In the genomic region with DNA sequence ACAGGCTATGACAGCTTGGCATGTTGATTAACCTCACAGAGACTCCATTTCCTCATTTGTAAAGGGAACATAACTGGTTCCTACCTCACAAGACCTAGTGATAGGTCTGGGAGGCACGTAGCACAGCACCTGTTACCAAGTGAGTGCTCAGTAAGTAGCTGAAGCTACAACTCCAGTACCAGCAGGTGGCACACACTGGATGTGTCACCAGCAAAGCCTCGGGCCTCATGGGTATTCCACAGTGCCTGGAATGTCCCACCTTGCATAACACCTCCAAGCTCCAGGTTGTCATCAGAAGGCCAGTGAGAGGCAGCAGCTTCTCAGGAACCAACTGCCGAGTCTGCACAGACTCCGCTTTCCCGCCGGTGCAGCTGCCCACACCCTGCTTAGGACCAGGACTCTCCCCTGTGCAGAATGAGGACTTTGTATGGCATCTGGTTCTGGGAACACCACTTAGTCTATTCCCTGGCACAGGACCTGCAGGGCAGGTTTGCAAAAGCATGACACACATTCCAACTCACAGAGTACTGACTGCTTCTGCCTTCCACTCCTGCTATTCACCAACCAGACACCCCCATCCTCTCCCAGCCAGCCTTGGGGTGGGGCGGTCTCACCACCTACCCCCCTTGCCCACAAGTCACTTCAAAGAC, we compare ENCODE assay signal across 8 cellular contexts. TPM values are rescaled to one million over a fixed set of nuclear protein-coding genes. Genes with fewer than 3 reads are reported as not detected.
DNase-seq lines count a peak whose midpoint lies in the region; ATAC-seq and TF ChIP-seq lines count a peak whose summit lies in the region.

No MANE protein-coding gene starts in this region.

- H3K27ac ChIP-seq in right cardiac atrium (ENCODE audit: low read length) (no peak overlapping the region), esophagus (ENCODE audit: low read depth in 2 of 2, low read length in 1 of 2) (peak overlapping the region; percentile 47 to 80), transverse colon (peak overlapping the region; percentile 84 to 89 (median 87))

- peak in 3 of 5 experiments; percentile 11 to 58 (median 27) for TF ChIP-seq CTCF in transverse colon (IDR thresholded peaks at IDR 0.05)

- WGBS in right cardiac atrium = 70% methylated on average over 7 of the region's 7 CpGs
- WGBS in esophagus, 2 donors = 45 to 48% methylated on average over 7 of the region's 7 CpGs
- 50% methylated on average over 7 of the region's 7 CpGs; no CpG with 5 or more reads in 1 of the 2 donors for WGBS in transverse colon (ENCODE audit: low coverage in 1 of 2), 2 donors

- no peaks in the 10 kb centered on the region for H3K9me3 ChIP-seq in right cardiac atrium (ENCODE audit: control insufficient read depth, low read length)
- no peaks in the 10 kb centered on the region for H3K9me3 ChIP-seq in esophagus (ENCODE audit: control insufficient read depth in 2 of 2, insufficient read depth in 1 of 2, low read depth in 1 of 2, low read length in 1 of 2)
- no peaks in the 10 kb centered on the region for H3K9me3 ChIP-seq in transverse colon

- intact Hi-C loops in Right ventricle myocardium superior (cut with DNase I) = loop anchor here (5.0 kb wide), 1 partner anchor 47 kb away; no protein-coding TSS in a partner anchor
- intact Hi-C loops in right cardiac atrium (cut with DNase I) = no loop called here
- intact Hi-C loops in transverse colon (cut with DNase I; ENCODE audit: low total_unique reads) = no loop called here

- H3K4me3 ChIP-seq in right cardiac atrium (ENCODE audit: low read length) (no peak overlapping the region), esophagus (ENCODE audit: low read depth in 1 of 2, low read length in 2 of 2) (no peak overlapping the region), transverse colon (peak overlapping the region in 1 of 4 donors; percentile 62)

- DNase-seq in Right ventricle myocardium superior = no peak
- DNase-seq in right cardiac atrium = no peak
- peak; percentile 29 for DNase-seq in NCI-H774 (lab: John Stamatoyannopoulos, UW)
- DNase-seq in transverse colon = peak; percentile 65
- DNase-seq in AG08396 (ENCODE audit: low spot score) = no peak
- DNase-seq in COLO829 (ENCODE audit: low spot score) = no peak

- in situ Hi-C loops in transverse colon (cut with MboI; ENCODE audit: low pct_ligation_motif_present in 1 of 4, low pct_unique_long_range_greater_than_20kb in 1 of 4, low sequenced_read_pairs in 3 of 4) = no loop called here

- H3K27me3 ChIP-seq in right cardiac atrium (ENCODE audit: control insufficient read depth, insufficient read depth) = no peaks in the 10 kb centered on the region
- H3K27me3 ChIP-seq in esophagus (ENCODE audit: control insufficient read depth in 1 of 2, insufficient read depth in 2 of 2, low read length in 2 of 2) = no peaks in the 10 kb centered on the region
- no peaks in the 10 kb centered on the region for H3K27me3 ChIP-seq in transverse colon

- H3K4me1 ChIP-seq in right cardiac atrium (ENCODE audit: control insufficient read depth, insufficient read depth, low read length) (peaks cover 4% of the 10 kb centered on the region), esophagus (ENCODE audit: control insufficient read depth in 2 of 2, insufficient read depth in 2 of 2, low read length in 1 of 2) (peaks cover 3 to 36% of the 10 kb centered on the region in 2 donors), transverse colon (peaks cover 16 to 82% (median 68%) of the 10 kb centered on the region in 4 donors)

- no peak for TF ChIP-seq EP300 in transverse colon (IDR thresholded peaks at IDR 0.05; ENCODE audit: low read depth)

- TF ChIP-seq POLR2A in transverse colon (IDR thresholded peaks at IDR 0.05) = peak; percentile 47

- ATAC-seq in Right ventricle myocardium superior (ENCODE audit: poor library complexity) (peak; percentile 16), right cardiac atrium (no peak), HG03025 (IDR thresholded peaks at IDR 0.05; ENCODE audit: low FRiP score, unreplicated experiment) (no peak)

- no peaks in the 10 kb centered on the region for H3K36me3 ChIP-seq in esophagus (ENCODE audit: control insufficient read depth in 2 of 2, insufficient read depth in 2 of 2, low read length in 1 of 2)
- no peaks in the 10 kb centered on the region for H3K36me3 ChIP-seq in transverse colon

RNA-seq across cellular contexts. Expression of a gene that starts 4.2 kb away (rescaled TPM):
- total RNA-seq in Right ventricle myocardium superior (0.11 TPM), right cardiac atrium (1 to 10 TPM in 2 of 4 donors, under 1 TPM in 2; 0.93 to 3.0 (median 1.3) TPM), transverse colon (100 to 1,000 TPM in 2 of 4 donors, 10 to 100 TPM in 2; 62.3 to 191 (median 117) TPM)
- polyA plus RNA-seq in right cardiac atrium (0.27 TPM), esophagus (10 to 100 TPM in 1 of 2 donors, 1 to 10 TPM in 1; 8.8 to 10.8 TPM)

Comparison
In these comparisons a context has a peak if more than half of its experiments do, and no peak if none do; other contexts are left out.
1. DNase-seq: peak in NCI-H774 (single experiment) and transverse colon (single experiment); none in Right ventricle myocardium superior (single experiment), right cardiac atrium (0 of 3), AG08396 (single experiment) and COLO829 (single experiment).
2. RNA of a gene that starts 4.2 kb away (total RNA-seq): 62.3 to 191 TPM in transverse colon; 0.93 to 3.0 TPM in right cardiac atrium and 0.11 TPM in Right ventricle myocardium superior (single experiment); every median in the first group is over 10 times any median in the second.